Comparison of ENCODE assay signal across 14 cellular contexts in genomic region chr7:122304996-122305421, GRCh38. TPM values are rescaled to one million over a fixed set of nuclear protein-coding genes. Genes with fewer than 3 reads are reported as not detected.
DNase-seq lines count a peak whose midpoint lies in the region; ATAC-seq, FAIRE-seq and TF ChIP-seq lines count a peak whose summit lies in the region.
"Had no signal": no experiment of that assay in that cellular context is flagged by ENCODE, and none has a peak within 500 bp of the region (broad histone marks: within the 10 kb centered on the region; RNA-seq: fewer than 3 reads in every experiment).

No MANE protein-coding gene starts in this region.

- H3K27me3 Mint-ChIP-seq in astrocyte (ENCODE audit: low read depth, unreplicated experiment): peaks cover 87% of the 10 kb centered on the region

- FAIRE-seq in astrocyte (lab: Jason Lieb, UNC) (no peak), small intestine (lab: Jason Lieb, UNC) (no peak), GM12892 (lab: Jason Lieb, UNC) (no peak)
- FAIRE-seq: A204.1 had no signal

- H3K27me3 ChIP-seq in astrocyte (ENCODE audit: insufficient read depth, low read length) (peaks cover 97% of the 10 kb centered on the region), left lung (peaks cover 98 to 100% of the 10 kb centered on the region in 2 donors), small intestine (ENCODE audit: control insufficient read depth in 2 of 2, insufficient read depth in 2 of 2, low read length in 2 of 2) (peaks cover 15 to 63% of the 10 kb centered on the region in 2 donors)

- no peak overlapping the region for H3K27ac Mint-ChIP-seq in astrocyte (ENCODE audit: unreplicated experiment)

- no peak for TF ChIP-seq CTCF in astrocyte (IDR thresholded peaks at IDR 0.05; ENCODE audit: insufficient read depth, low read depth, low read length)
- no peak for TF ChIP-seq CTCF in left lung (IDR thresholded peaks at IDR 0.05)

- H3K4me2 ChIP-seq in astrocyte (ENCODE audit: low read length): peak overlapping the region; percentile 70

- H2AFZ ChIP-seq in astrocyte (ENCODE audit: low read depth, low read length): no peak overlapping the region

- peaks cover 3% of the 10 kb centered on the region for H3K9me3 Mint-ChIP-seq in astrocyte (ENCODE audit: unreplicated experiment)

- peaks cover 13% of the 10 kb centered on the region for H4K20me1 ChIP-seq in astrocyte (ENCODE audit: insufficient read depth, low read length)

- peak overlapping the region; percentile 74 for H3K4me3 Mint-ChIP-seq in astrocyte (ENCODE audit: unreplicated experiment)

- H3K27ac ChIP-seq in astrocyte (ENCODE audit: low read depth, low read length) (no peak overlapping the region), left lung (no peak overlapping the region), small intestine (ENCODE audit: low read depth in 1 of 2, low read length in 1 of 2) (no peak overlapping the region)
- H3K27ac ChIP-seq: tibial nerve had no signal

- H3K36me3 ChIP-seq in astrocyte (ENCODE audit: insufficient read depth, low read length) (no peaks in the 10 kb centered on the region), left lung (no peaks in the 10 kb centered on the region), small intestine (ENCODE audit: control insufficient read depth in 2 of 2, insufficient read depth in 2 of 2, low read length in 2 of 2) (no peaks in the 10 kb centered on the region)
- H3K36me3 ChIP-seq: tibial nerve had no signal

- intact Hi-C loops in left lung (cut with DNase I): no loop called here

- no peaks in the 10 kb centered on the region for H3K36me3 Mint-ChIP-seq in astrocyte (ENCODE audit: low read depth, unreplicated experiment)

- no peaks in the 10 kb centered on the region for H3K9me3 ChIP-seq in astrocyte (ENCODE audit: insufficient read depth, low read depth, low read length)
- H3K9me3 ChIP-seq in left lung: no peaks in the 10 kb centered on the region
- no peaks in the 10 kb centered on the region for H3K9me3 ChIP-seq in small intestine (ENCODE audit: control insufficient read depth, low read depth)
- H3K9me3 ChIP-seq: tibial nerve had no signal

- H3K4me1 ChIP-seq in astrocyte (ENCODE audit: insufficient read depth, low read length) (peaks cover 5% of the 10 kb centered on the region), left lung (peaks cover under 1 to 17% of the 10 kb centered on the region in 2 donors), small intestine (ENCODE audit: control insufficient read depth in 2 of 2, insufficient read depth in 1 of 2, low read depth in 1 of 2, low read length in 1 of 2) (peaks cover 0 to 5% of the 10 kb centered on the region in 2 donors)

- H3K9ac ChIP-seq in astrocyte (ENCODE audit: low read length): no peak overlapping the region

- peak; percentile 46 for DNase-seq in NCI-H1105 (lab: John Stamatoyannopoulos, UW)
- no peak for DNase-seq in NCI-H1105 treated with DMSO at 0.1 percent for 48 hours (lab: John Stamatoyannopoulos, UW)
- no peak for DNase-seq in astrocyte (ENCODE audit: low read depth)
- no peak for DNase-seq in left lung
- DNase-seq in small intestine: no peak
- DNase-seq in GM12892 (ENCODE audit: insufficient read length): no peak
- DNase-seq: effector memory CD4-positive, alpha-beta T cell; stimulated activated CD4-positive, alpha-beta T cell treated with anti-CD3 and anti-CD28 coated beads, Interleukin-1b, Interleukin-23, amount 100 ng/mL, for 48 hours had no signal

- ATAC-seq in left lung (peak; percentile 8), GM18517 (IDR thresholded peaks at IDR 0.05; ENCODE audit: unreplicated experiment) (no peak), GM19463 (IDR thresholded peaks at IDR 0.05; ENCODE audit: unreplicated experiment) (no peak)

- no peaks in the 10 kb centered on the region for H3K79me2 ChIP-seq in astrocyte (ENCODE audit: insufficient read depth, low read length)

- WGBS in small intestine, 3 donors: 3% methylated on average over 24 of the region's 24 CpGs

- H3K4me3 ChIP-seq in astrocyte (ENCODE audit: insufficient read depth, low read depth, low read length): peak overlapping the region; percentile 20
- peak overlapping the region in 1 of 2 donors; percentile 0 for H3K4me3 ChIP-seq in left lung
- peak overlapping the region; percentile 11 to 17 for H3K4me3 ChIP-seq in small intestine (ENCODE audit: low read depth in 1 of 2, low read length in 2 of 2)
- H3K4me3 ChIP-seq: lung had no signal

- peaks cover 5% of the 10 kb centered on the region for H3K4me1 Mint-ChIP-seq in astrocyte (ENCODE audit: low read depth, unreplicated experiment)

- no peak for TF ChIP-seq POLR2A in GM12892 (IDR thresholded peaks at IDR 0.05; ENCODE audit: low read depth, low read length)

RNA-seq across cellular contexts. Expression of gene FEZF1, which starts 0.5 kb away (rescaled TPM):
- total RNA-seq in astrocyte (0.29 and 0.61 TPM in 2 replicates), left lung (not detected)
- polyA plus RNA-seq in small intestine: not detected
- polyA plus RNA-seq in GM12892 (2012; ENCODE audit: missing spikeins): not detected
- total RNA-seq: T-helper 2 cell treated with Interferon-gamma antibody and Interleukin-4, amounts not matched to agents 100 ng/mL and 5 ng/mL, for 36 hours had no signal
